19 cellular contexts compared by ENCODE assay signal in genomic region chr2:152450176-152450575, GRCh38.
"Had no signal": no experiment of that assay in that cellular context is flagged by ENCODE, and none has a peak within 500 bp of the region (broad histone marks: within the 10 kb centered on the region; RNA-seq: fewer than 3 reads in every experiment).

No MANE protein-coding gene starts in this region.

- H3K27ac Mint-ChIP-seq: endodermal cell; immature natural killer cell; naive thymus-derived CD4-positive, alpha-beta T cell; type B pancreatic cell had no signal

- H3K36me3 Mint-ChIP-seq: immature natural killer cell; naive thymus-derived CD4-positive, alpha-beta T cell had no signal

- FAIRE-seq: endothelial cell of umbilical vein, small intestine, urothelium cell line had no signal

- DNase-seq: colonic mucosa; dermis blood vessel endothelial cell; effector CD4-positive, alpha-beta T cell; endodermal cell; erythroblast; foreskin keratinocyte; immature natural killer cell; mammary epithelial cell; naive thymus-derived CD4-positive, alpha-beta T cell; ovary; right cardiac atrium; small intestine; stimulated activated CD4-positive, alpha-beta T cell treated with anti-CD3 and anti-CD28 coated beads, Interleukin-12 subunit alpha, Interleukin-12 subunit beta, amount 100 ng/mL, for 4 hours; stimulated activated CD4-positive, alpha-beta T cell treated with anti-CD3 and anti-CD28 coated beads, Interleukin-2, amount 100 ng/mL, for 48 hours; stimulated activated naive CD4-positive, alpha-beta T cell treated with Interleukin-2 at 50 U/mL for 16 hours; testis had no signal

- H3K27ac ChIP-seq: colonic mucosa, foreskin keratinocyte, ovary, testis had no signal

- H3K9me3 Mint-ChIP-seq: endodermal cell had no signal

- H3K27me3 Mint-ChIP-seq: type B pancreatic cell had no signal

- H3K4me3 Mint-ChIP-seq: endodermal cell; immature natural killer cell; naive thymus-derived CD4-positive, alpha-beta T cell; type B pancreatic cell had no signal

- H3K4me1 Mint-ChIP-seq: immature natural killer cell had no signal
